ENCODE assay signal across 1 cellular context in the genomic region with DNA sequence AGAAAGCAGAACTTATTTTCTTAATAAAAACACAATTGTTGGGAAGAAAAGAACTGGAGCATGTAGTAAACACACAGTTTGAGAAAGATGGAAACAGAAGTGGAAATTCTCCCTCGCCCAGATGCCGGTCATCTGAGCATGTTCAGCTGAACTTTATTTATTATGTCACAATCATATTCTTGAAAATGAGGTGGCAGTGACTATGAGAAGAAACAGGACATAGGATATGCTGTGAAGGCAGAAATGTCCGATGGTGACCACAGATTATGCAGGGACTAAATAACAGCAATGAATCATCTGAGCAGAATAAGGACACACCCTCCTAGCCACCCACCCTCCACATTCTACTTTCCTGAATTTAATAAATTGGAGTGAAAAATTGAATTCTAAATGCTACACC.
TF ChIP-seq lines count a peak whose summit lies in the region.

No MANE protein-coding gene starts in this region.

TF ChIP-seq in endothelial cell of umbilical vein, 7 proteins besides CTCF, POLR2A, EP300 and RAD21:
- TF ChIP-seq POLR2AphosphoS5 (IDR thresholded peaks at IDR 0.05; ENCODE audit: insufficient read depth, low read depth, low read length) = no peak
- TF ChIP-seq FOS (IDR thresholded peaks at IDR 0.05; ENCODE audit: borderline replicate concordance, insufficient read depth, low read length) = peak; percentile 52
- peak; percentile 72 for TF ChIP-seq GATA2 (IDR thresholded peaks at IDR 0.05; ENCODE audit: insufficient read depth, insufficient read length, low read depth, low read length)
